Comparison of ENCODE assay signal across 8 cellular contexts in the genomic region with DNA sequence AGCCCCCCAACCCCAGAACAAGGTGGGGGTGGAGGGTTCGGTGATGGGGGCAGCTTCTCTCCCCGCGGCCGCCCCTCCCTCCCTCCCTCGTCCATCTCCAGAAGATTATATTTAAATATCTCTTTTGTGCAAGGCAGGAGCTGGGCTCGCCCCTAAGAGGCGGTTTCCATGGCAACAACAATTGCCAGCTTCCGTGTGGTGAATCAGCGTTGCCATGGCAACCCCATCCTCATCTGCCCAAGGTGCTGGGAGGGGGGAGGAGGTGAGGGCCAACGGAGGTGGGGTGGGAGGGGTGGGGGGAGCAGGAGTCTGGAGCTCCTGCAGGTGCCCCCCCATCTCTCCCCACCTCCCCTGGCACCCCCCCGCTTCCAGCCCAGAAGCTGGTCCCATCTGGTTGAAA.
DNase-seq lines count a peak whose midpoint lies in the region; ATAC-seq lines count a peak whose summit lies in the region.

No MANE protein-coding gene starts in this region.

- ATAC-seq in GM19324 (IDR thresholded peaks at IDR 0.05; ENCODE audit: low FRiP score, unreplicated experiment), result no peak
- ATAC-seq in GM21515 (IDR thresholded peaks at IDR 0.05; ENCODE audit: unreplicated experiment), result no peak
- ATAC-seq in GM21737 (IDR thresholded peaks at IDR 0.05; ENCODE audit: unreplicated experiment), result no peak

- peak; percentile 25 for DNase-seq in DMS53 treated with DMSO at 0.1 percent for 48 hours (lab: John Stamatoyannopoulos, UW; ENCODE audit: unreplicated experiment)
- peak; percentile 69 to 99 (median 92) for DNase-seq in NCI-H1417 (lab: John Stamatoyannopoulos, UW)
- DNase-seq in activated CD8-positive, alpha-beta memory T cell treated with anti-CD3 and anti-CD28 coated beads, Interleukin-2, amount 50 U/mL, for 1 hour (ENCODE audit: extremely low read depth), result peak; percentile 30
- DNase-seq in hypothalamus (lab: John Stamatoyannopoulos, UW), result peak in 31 of 51 donors; percentile 5 to 75 (median 40)
- DNase-seq in SKM-1 (lab: John Stamatoyannopoulos, UW; ENCODE audit: unreplicated experiment), result no peak
